ENCODE assay signal across 17 cellular contexts in genomic region chr21:43899307-43900077, GRCh38.
"Had no signal": no experiment of that assay in that cellular context is flagged by ENCODE, and none has a peak within 500 bp of the region (broad histone marks: within the 10 kb centered on the region; RNA-seq: fewer than 3 reads in every experiment).

No MANE protein-coding gene starts in this region.

- H3K4me3 Mint-ChIP-seq: activated CD4-positive, alpha-beta T cell treated with anti-CD3 and anti-CD28 coated beads, Interleukin-2, amount 10 ng/mL, durations not matched to agents 7 days and 5 days; activated CD8-positive, alpha-beta T cell treated with anti-CD3 and anti-CD28 coated beads, Interleukin-2, amount 10 ng/mL, durations not matched to agents 7 days and 5 days; activated T-cell treated with anti-CD3 and anti-CD28 coated beads, Interleukin-2, amount 50 U/mL, for 72 hours; naive B cell; T-cell had no signal

- DNase-seq: activated CD4-positive, alpha-beta T cell treated with anti-CD3 and anti-CD28 coated beads, Interleukin-2, amount 10 ng/mL, durations not matched to agents 7 days and 5 days; activated CD8-positive, alpha-beta T cell treated with anti-CD3 and anti-CD28 coated beads, Interleukin-2, amount 10 ng/mL, durations not matched to agents 7 days and 5 days; activated gamma-delta T cell treated with Interleukin-2 at 50 U/mL for 16 hours; activated T-cell treated with anti-CD3 and anti-CD28 coated beads, Interleukin-2, amount 50 U/mL, for 72 hours; effector CD4-positive, alpha-beta T cell; gastrocnemius medialis; left lung; mucosa of descending colon; naive B cell; stimulated activated naive CD4-positive, alpha-beta T cell; T-cell; T1000 had no signal

- H3K9me3 Mint-ChIP-seq: activated T-cell treated with anti-CD3 and anti-CD28 coated beads, Interleukin-2, amount 50 U/mL, for 72 hours; T-cell had no signal

- H3K27me3 Mint-ChIP-seq: activated CD4-positive, alpha-beta T cell treated with anti-CD3 and anti-CD28 coated beads, Interleukin-2, amount 10 ng/mL, durations not matched to agents 7 days and 5 days; naive B cell; T-cell had no signal

- H3K27ac Mint-ChIP-seq: activated CD4-positive, alpha-beta T cell treated with anti-CD3 and anti-CD28 coated beads, Interleukin-2, amount 10 ng/mL, durations not matched to agents 7 days and 5 days; activated CD8-positive, alpha-beta T cell treated with anti-CD3 and anti-CD28 coated beads, Interleukin-2, amount 10 ng/mL, durations not matched to agents 7 days and 5 days; activated T-cell treated with anti-CD3 and anti-CD28 coated beads, Interleukin-2, amount 50 U/mL, for 72 hours had no signal

- ATAC-seq: activated CD4-positive, CD25-positive, alpha-beta regulatory T cell treated with anti-CD3 and anti-CD28 coated beads, Interleukin-2, amount 50 U/mL, for 24 hours; activated CD8-positive, alpha-beta T cell treated with anti-CD3 and anti-CD28 coated beads, Interleukin-2, amount 10 ng/mL, durations not matched to agents 7 days and 5 days; activated T-cell treated with anti-CD3 and anti-CD28 coated beads, Interleukin-2, amount 50 U/mL, for 72 hours; esophagus mucosa; gastrocnemius medialis; heart left ventricle; left lung; mucosa of descending colon; pancreas; SK-N-SH treated with all-trans-retinoic acid at 6 μM for 48 hours; T-cell had no signal
